In the genomic region with DNA sequence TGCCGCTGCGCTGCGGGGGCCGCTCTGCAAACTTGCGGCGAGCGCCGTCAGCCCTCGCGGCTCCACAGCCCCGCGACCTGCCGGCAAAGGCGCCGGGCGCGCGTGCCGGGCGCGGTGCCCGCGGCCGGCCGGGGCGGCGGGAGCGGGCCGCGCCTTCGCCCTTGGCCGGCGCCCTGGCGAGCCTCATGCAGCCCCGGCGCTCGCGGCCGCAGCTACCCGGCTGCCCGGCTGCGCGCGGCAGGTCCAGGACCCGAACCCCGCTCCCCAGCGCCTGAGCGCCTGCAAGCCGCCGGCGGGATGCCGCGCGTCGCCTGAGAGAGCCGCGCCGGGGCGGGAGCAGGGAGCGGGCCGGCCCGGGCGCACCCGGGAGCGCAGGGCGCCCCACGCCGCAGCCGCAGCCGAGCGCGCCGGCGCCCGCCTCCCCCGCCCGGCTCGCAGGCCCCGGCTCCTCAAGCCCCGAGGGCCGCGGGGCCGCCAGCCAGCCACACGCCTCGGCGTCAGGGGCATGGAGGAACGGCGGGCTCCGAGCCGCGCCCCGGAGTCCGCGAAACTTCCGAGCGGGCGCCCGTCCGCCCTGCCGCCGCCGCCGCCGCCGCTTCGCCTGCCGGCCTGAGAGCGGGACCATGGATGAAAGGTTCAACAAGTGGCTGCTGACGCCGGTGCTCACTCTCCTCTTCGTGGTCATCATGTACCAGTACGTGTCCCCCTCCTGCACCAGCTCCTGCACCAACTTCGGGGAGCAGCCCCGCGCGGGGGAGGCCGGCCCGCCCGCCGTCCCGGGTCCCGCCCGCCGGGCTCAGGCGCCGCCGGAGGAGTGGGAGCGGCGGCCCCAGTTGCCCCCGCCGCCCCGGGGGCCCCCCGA, we compare ENCODE assay signal across 8 cellular contexts. TPM values are rescaled to one million over a fixed set of nuclear protein-coding genes. Genes with fewer than 3 reads are reported as not detected.
DNase-seq lines count a peak whose midpoint lies in the region; ATAC-seq and FAIRE-seq lines count a peak whose summit lies in the region.

No MANE protein-coding gene starts in this region.

- FAIRE-seq in HTR-8/SVneo (lab: Jason Lieb, UNC), result no peak

- peak; percentile 13 for DNase-seq in EH (ENCODE audit: low read depth)
- peak; percentile 68 for DNase-seq in NCI-H69 (lab: John Stamatoyannopoulos, UW)
- no peak for DNase-seq in HTR-8/SVneo (ENCODE audit: insufficient read length, low spot score)
- DNase-seq in MV-4-11 (lab: John Stamatoyannopoulos, UW), result no peak
- DNase-seq in OCI-M2 (lab: John Stamatoyannopoulos, UW; ENCODE audit: unreplicated experiment), result no peak

- no peaks in the 10 kb centered on the region for H3K36me3 ChIP-seq in neuron (ENCODE audit: insufficient read depth, low read length)

- no peaks in the 10 kb centered on the region for H3K9me3 ChIP-seq in neuron (ENCODE audit: low read length)

- H3K4me3 ChIP-seq in neuron (ENCODE audit: low read length), result peak overlapping the region; percentile 52

- H3K4me1 ChIP-seq in neuron (ENCODE audit: insufficient read depth, low read length), result peaks cover 18% of the 10 kb centered on the region

- peak; percentile 51 for ATAC-seq in GM21526 (IDR thresholded peaks at IDR 0.05; ENCODE audit: low FRiP score, unreplicated experiment)
- ATAC-seq in esophagus mucosa, result peak; percentile 25

- peak overlapping the region; percentile 91 for H2AFZ ChIP-seq in neuron (ENCODE audit: low read depth, low read length)

- peaks cover 77% of the 10 kb centered on the region for H3K27me3 ChIP-seq in neuron (ENCODE audit: insufficient read depth, low read length)

RNA-seq across cellular contexts. Expression of a gene that starts 0.6 kb away (rescaled TPM):
- total RNA-seq in esophagus mucosa, result not detected

RNA-seq across cellular contexts. Expression of a gene that starts 37.3 kb away (rescaled TPM):
- total RNA-seq in esophagus mucosa, result 13.3 TPM

Comparison
In these comparisons a context has a peak if more than half of its experiments do, and no peak if none do; other contexts are left out.
1. DNase-seq: peak in EH (single experiment) and NCI-H69 (single experiment); none in HTR-8/SVneo (single experiment), MV-4-11 (single experiment) and OCI-M2 (single experiment).